Comparison of ENCODE assay signal across 15 cellular contexts in the genomic region with DNA sequence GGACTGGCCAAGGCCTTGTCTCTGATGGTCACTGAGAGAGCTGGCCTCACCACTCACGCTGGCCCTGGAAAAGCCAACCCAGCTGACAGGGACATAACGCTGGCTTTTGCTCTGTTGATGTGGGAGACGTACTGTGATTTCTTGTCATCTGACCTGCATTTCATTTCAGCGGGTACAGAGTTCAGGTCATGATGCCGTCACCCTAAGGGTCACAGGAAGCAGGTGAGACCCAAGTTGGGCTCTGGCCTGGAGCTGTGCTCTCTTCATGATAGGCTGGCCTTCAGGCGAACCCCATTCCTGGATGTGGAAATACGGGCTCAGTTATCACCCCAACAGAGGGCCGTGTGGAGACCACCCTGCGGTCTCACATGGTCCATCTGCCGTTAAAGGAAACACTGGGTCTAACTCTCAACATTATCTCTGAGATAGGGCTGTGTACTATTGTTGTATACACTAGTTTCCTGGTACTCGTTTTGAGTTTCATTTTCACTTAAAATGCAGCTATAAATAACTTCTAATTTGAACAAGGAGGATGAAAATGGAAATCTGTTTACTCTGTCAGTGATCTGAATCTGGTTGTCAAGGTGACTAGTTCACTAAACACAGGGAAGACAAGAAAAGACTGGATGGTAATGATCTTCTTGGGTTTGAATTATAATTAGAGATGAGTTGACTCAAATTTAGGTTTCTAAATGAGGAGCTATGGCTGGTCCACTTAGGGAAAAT.
DNase-seq lines count a peak whose midpoint lies in the region; ATAC-seq and TF ChIP-seq lines count a peak whose summit lies in the region.
"Had no signal": no experiment of that assay in that cellular context is flagged by ENCODE, and none has a peak within 500 bp of the region (broad histone marks: within the 10 kb centered on the region; RNA-seq: fewer than 3 reads in every experiment).

No MANE protein-coding gene starts in this region.

- CTCF ChIA-PET in activated B cell treated with CpG ODN at 0.5 μM for 24 hours (lab: Charles Lee), result no interaction called here

- H3K4me2 ChIP-seq in BLaER1 treated with 17β-estradiol and CSF1 and Interleukin-3, amounts not matched to agents 10 nM and 100 nM, result peak overlapping the region; percentile 4 to 55 (median 30); a peak in 16 of 22 replicates

- ATAC-seq in GM18870 (IDR thresholded peaks at IDR 0.05; ENCODE audit: unreplicated experiment) (peak; percentile 60), HG03097 (IDR thresholded peaks at IDR 0.05; ENCODE audit: low FRiP score, unreplicated experiment) (peak; percentile 49), activated B cell treated with CpG ODN at 0.5 μM for 24 hours (ENCODE audit: low read depth) (no peak)

- no peak for TF ChIP-seq CTCF in activated B cell treated with CpG ODN at 0.5 μM for 24 hours (IDR thresholded peaks at IDR 0.05)

- H3K9ac ChIP-seq in BLaER1 treated with 17β-estradiol and CSF1 and Interleukin-3, amounts not matched to agents 10 nM and 100 nM, result no peak overlapping the region

- H3K4me3 Mint-ChIP-seq in activated B cell treated with CpG ODN at 0.5 μM for 24 hours, result no peak overlapping the region
- H3K4me3 Mint-ChIP-seq: endodermal cell had no signal

- H3K27me3 Mint-ChIP-seq in activated B cell treated with CpG ODN at 0.5 μM for 24 hours, result no peaks in the 10 kb centered on the region

- peaks cover 17% of the 10 kb centered on the region for H3K4me1 Mint-ChIP-seq in activated B cell treated with CpG ODN at 0.5 μM for 24 hours

- no peaks in the 10 kb centered on the region for H4K20me1 ChIP-seq in BLaER1 treated with 17β-estradiol and CSF1 and Interleukin-3, amounts not matched to agents 10 nM and 100 nM

- H3K4me3 ChIP-seq in BLaER1 treated with 17β-estradiol and CSF1 and Interleukin-3, amounts not matched to agents 10 nM and 100 nM, result no peak overlapping the region
- H3K4me3 ChIP-seq: heart right ventricle, lung had no signal

- peak overlapping the region in 5 of 11 experiments; percentile 8 to 57 (median 27); a peak in 4 of 22 replicates for H3K27ac ChIP-seq in BLaER1 treated with 17β-estradiol and CSF1 and Interleukin-3, amounts not matched to agents 10 nM and 100 nM
- H3K27ac ChIP-seq: C4-2B had no signal

- peaks cover 0 to 8% (median 7%) of the 10 kb centered on the region in 10 experiments; a peak in 13 of 20 replicates for H3K4me1 ChIP-seq in BLaER1 treated with 17β-estradiol and CSF1 and Interleukin-3, amounts not matched to agents 10 nM and 100 nM

- POLR2A ChIA-PET in activated B cell treated with CpG ODN at 0.5 μM for 24 hours (lab: Charles Lee), result no interaction called here

- DNase-seq in activated B cell treated with CpG ODN at 0.5 μM for 24 hours (no peak), 8988T (no peak), AG08395 (ENCODE audit: low spot score) (no peak), NCI-H2171 (lab: John Stamatoyannopoulos, UW) (no peak), HK-2 (ENCODE audit: unreplicated experiment) (no peak)
- DNase-seq: activated CD4-positive, alpha-beta T cell treated with anti-CD3 and anti-CD28 coated beads for 48 hours; endodermal cell; GF-D8; heart right ventricle; stimulated activated CD8-positive, alpha-beta memory T cell treated with anti-CD3 and anti-CD28 coated beads, Interleukin-4, amount 100 ng/mL, for 48 hours had no signal

- intact Hi-C loops in activated B cell treated with CpG ODN at 0.5 μM for 24 hours (cut with micrococcal nuclease), result no loop called here

- H3K27me3 ChIP-seq in BLaER1 treated with 17β-estradiol and CSF1 and Interleukin-3, amounts not matched to agents 10 nM and 100 nM, result no peaks in the 10 kb centered on the region
- H3K27me3 ChIP-seq: heart right ventricle had no signal

- H3K9me3 ChIP-seq in BLaER1 treated with 17β-estradiol and CSF1 and Interleukin-3, amounts not matched to agents 10 nM and 100 nM (replicated peaks in 1 of 11), result peaks cover 0 to 8% (median 0%) of the 10 kb centered on the region in 11 experiments; a peak in 1 of 22 replicates
- H3K9me3 ChIP-seq: heart right ventricle had no signal

- H3K36me3 Mint-ChIP-seq in activated B cell treated with CpG ODN at 0.5 μM for 24 hours (ENCODE audit: low read depth), result peaks cover 82% of the 10 kb centered on the region

- H3K27ac Mint-ChIP-seq in activated B cell treated with CpG ODN at 0.5 μM for 24 hours, result peak overlapping the region; percentile 64
- H3K27ac Mint-ChIP-seq: endodermal cell had no signal

- no peaks in the 10 kb centered on the region for H3K9me3 Mint-ChIP-seq in activated B cell treated with CpG ODN at 0.5 μM for 24 hours
- H3K9me3 Mint-ChIP-seq: endodermal cell had no signal

- peaks cover 0 to 43% (median 4%) of the 10 kb centered on the region in 11 experiments; a peak in 9 of 22 replicates for H3K36me3 ChIP-seq in BLaER1 treated with 17β-estradiol and CSF1 and Interleukin-3, amounts not matched to agents 10 nM and 100 nM
